ENCODE assay signal across 8 cellular contexts in the genomic region with DNA sequence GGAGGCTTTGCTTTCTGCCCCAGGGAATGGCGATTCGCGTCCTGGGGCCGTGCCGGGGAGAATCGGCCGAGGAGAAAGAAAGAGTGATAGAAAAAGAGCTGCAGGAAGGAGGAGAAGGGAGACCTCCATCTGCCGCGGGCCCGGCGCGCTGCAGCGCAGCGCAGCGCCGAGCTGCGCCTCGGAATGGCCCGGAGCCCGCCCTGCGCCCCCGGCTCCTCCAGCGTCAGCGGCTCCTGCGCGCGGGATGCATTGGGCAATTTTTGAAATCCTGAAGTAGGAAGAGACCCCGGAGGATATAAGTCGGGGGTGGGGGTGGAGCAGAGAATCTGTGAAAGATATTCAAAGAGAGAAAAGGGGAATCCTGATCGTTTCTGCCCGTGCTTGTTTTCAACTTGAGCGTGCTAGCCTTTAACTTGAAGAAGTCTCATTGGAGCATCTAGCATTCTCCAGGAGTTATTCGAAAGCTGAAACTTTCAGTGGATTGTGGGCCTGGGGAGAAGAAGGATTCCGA. TPM values are rescaled to one million over a fixed set of nuclear protein-coding genes. Genes with fewer than 3 reads are reported as not detected.
A peak's percentile ranks its signal among the peaks of the same experiment; 100 is the strongest.
DNase-seq lines count a peak whose midpoint lies in the region; ATAC-seq, FAIRE-seq and TF ChIP-seq lines count a peak whose summit lies in the region.

No MANE protein-coding gene starts in this region.

- H3K4me3 Mint-ChIP-seq in GM23338 (peak overlapping the region; percentile 89), type B pancreatic cell (peak overlapping the region; percentile 95)

- H3K9me3 ChIP-seq in RWPE2 (ENCODE audit: severe bottlenecking) (no peaks in the 10 kb centered on the region), mononuclear cell (ENCODE audit: low read depth, low read length) (no peaks in the 10 kb centered on the region)

- H3F3A ChIP-seq in GM23338 (replicated peaks; ENCODE audit: low read depth): no peaks in the 10 kb centered on the region

- no peaks in the 10 kb centered on the region; the same call in 2 of the 3 replicates for H3K9me3 Mint-ChIP-seq in GM23338
- H3K9me3 Mint-ChIP-seq in type B pancreatic cell: no peaks in the 10 kb centered on the region

- no peak for FAIRE-seq in D721Med (lab: Jason Lieb, UNC)

- H3K27ac ChIP-seq in GM23338 (ENCODE audit: low read depth) (no peak overlapping the region), RWPE2 (ENCODE audit: poor library complexity, severe bottlenecking) (no peak overlapping the region)

- peak overlapping the region; percentile 54; the same call in 1 of the 2 replicates for H3K27ac Mint-ChIP-seq in GM23338
- peak overlapping the region; percentile 81 for H3K27ac Mint-ChIP-seq in type B pancreatic cell

- H3K36me3 ChIP-seq in GM23338 (ENCODE audit: insufficient read depth): no peaks in the 10 kb centered on the region
- no peaks in the 10 kb centered on the region for H3K36me3 ChIP-seq in RWPE2 (ENCODE audit: low read depth)

- ATAC-seq in GM23338 (peak; percentile 69), RWPE2 (ENCODE audit: low read depth) (peak; percentile 16; the same call in 1 of the 3 replicates), GM21717 (IDR thresholded peaks at IDR 0.05; ENCODE audit: unreplicated experiment) (no peak)

- H4K20me1 ChIP-seq in GM23338 (replicated peaks; ENCODE audit: insufficient read depth): no peaks in the 10 kb centered on the region

- peaks cover 40% of the 10 kb centered on the region for H3K27me3 ChIP-seq in GM23338 (ENCODE audit: insufficient read depth)
- H3K27me3 ChIP-seq in RWPE2 (ENCODE audit: insufficient read depth, poor library complexity, severe bottlenecking): peaks cover 42% of the 10 kb centered on the region
- peaks cover 65% of the 10 kb centered on the region for H3K27me3 ChIP-seq in mononuclear cell (ENCODE audit: insufficient read depth, low read length)

- H3K79me2 ChIP-seq in GM23338 (replicated peaks; ENCODE audit: insufficient read depth): peaks cover 19% of the 10 kb centered on the region; the same call in 1 of the 2 replicates

- no peak for TF ChIP-seq CTCF in GM23338 (conservative IDR thresholded peaks at IDR 0.05; ENCODE audit: low read depth in 2 of 2)
- TF ChIP-seq CTCF in RWPE2 (IDR thresholded peaks at IDR 0.05; ENCODE audit: poor library complexity, severe bottlenecking): no peak
- no peak for TF ChIP-seq CTCF in epithelial cell of proximal tubule (conservative IDR thresholded peaks at IDR 0.05; ENCODE audit: low read depth, low read length)
- TF ChIP-seq CTCF in type B pancreatic cell (conservative IDR thresholded peaks at IDR 0.05): no peak
- no peak for TF ChIP-seq CTCF in D721Med (IDR thresholded peaks at IDR 0.05; ENCODE audit: insufficient read depth, missing control alignments)

- peaks cover 25% of the 10 kb centered on the region for H3K4me1 ChIP-seq in GM23338 (ENCODE audit: insufficient read depth)
- H3K4me1 ChIP-seq in RWPE2 (ENCODE audit: insufficient read depth, poor library complexity, severe bottlenecking): no peaks in the 10 kb centered on the region
- H3K4me1 ChIP-seq in mononuclear cell (ENCODE audit: insufficient read depth, low read length): peaks cover 25% of the 10 kb centered on the region

- no peaks in the 10 kb centered on the region; the same call in 2 of the 3 replicates for H3K36me3 Mint-ChIP-seq in GM23338 (ENCODE audit: low read depth)
- H3K36me3 Mint-ChIP-seq in type B pancreatic cell: no peaks in the 10 kb centered on the region

- H3K27me3 Mint-ChIP-seq in GM23338 (ENCODE audit: insufficient read depth, low read depth, poor library complexity) (peaks cover 12% of the 10 kb centered on the region), type B pancreatic cell (peaks cover 67% of the 10 kb centered on the region)

- H3K4me2 ChIP-seq in GM23338: peak overlapping the region; percentile 85

- H3K9me2 ChIP-seq in GM23338 (ENCODE audit: insufficient read depth): no peaks in the 10 kb centered on the region

- peak overlapping the region; percentile 98 for H2AFZ ChIP-seq in GM23338

- H3K4me3 ChIP-seq in GM23338 (peak overlapping the region; percentile 82), RWPE2 (ENCODE audit: severe bottlenecking) (peak overlapping the region; percentile 15), epithelial cell of proximal tubule (ENCODE audit: low read depth, low read length) (peak overlapping the region; percentile 58), mononuclear cell (ENCODE audit: low read length) (peak overlapping the region; percentile 11)

- peaks cover 25% of the 10 kb centered on the region for H3K4me1 Mint-ChIP-seq in GM23338
- peaks cover 15% of the 10 kb centered on the region for H3K4me1 Mint-ChIP-seq in type B pancreatic cell (ENCODE audit: unreplicated experiment)

- DNase-seq in GM23338 (ENCODE audit: low spot score) (peak; percentile 69), RWPE2 (ENCODE audit: low spot score) (no peak), epithelial cell of proximal tubule (ENCODE audit: low read depth) (no peak), type B pancreatic cell (ENCODE audit: extremely low spot score, unreplicated experiment) (peak; percentile 70), D721Med (ENCODE audit: insufficient read length, low spot score) (no peak)
- no peak for DNase-seq in activated CD4-positive, CD25-positive, alpha-beta regulatory T cell treated with anti-CD3 and anti-CD28 coated beads, Interleukin-2, amount 50 U/mL, for 72 hours

TF ChIP-seq in GM23338, 12 proteins besides CTCF, POLR2A, EP300 and RAD21:
- TF ChIP-seq POLR2AphosphoS5 (IDR thresholded peaks at IDR 0.05; ENCODE audit: low read depth): no peak; the same call in 1 of the 2 replicates
- TF ChIP-seq ZNF114 (CRISPR knock-in tag; IDR thresholded peaks at IDR 0.05): no peak
- TF ChIP-seq EZH2phosphoT487 (IDR thresholded peaks at IDR 0.05; ENCODE audit: unreplicated experiment): no peak
- TF ChIP-seq, protein P1, sequence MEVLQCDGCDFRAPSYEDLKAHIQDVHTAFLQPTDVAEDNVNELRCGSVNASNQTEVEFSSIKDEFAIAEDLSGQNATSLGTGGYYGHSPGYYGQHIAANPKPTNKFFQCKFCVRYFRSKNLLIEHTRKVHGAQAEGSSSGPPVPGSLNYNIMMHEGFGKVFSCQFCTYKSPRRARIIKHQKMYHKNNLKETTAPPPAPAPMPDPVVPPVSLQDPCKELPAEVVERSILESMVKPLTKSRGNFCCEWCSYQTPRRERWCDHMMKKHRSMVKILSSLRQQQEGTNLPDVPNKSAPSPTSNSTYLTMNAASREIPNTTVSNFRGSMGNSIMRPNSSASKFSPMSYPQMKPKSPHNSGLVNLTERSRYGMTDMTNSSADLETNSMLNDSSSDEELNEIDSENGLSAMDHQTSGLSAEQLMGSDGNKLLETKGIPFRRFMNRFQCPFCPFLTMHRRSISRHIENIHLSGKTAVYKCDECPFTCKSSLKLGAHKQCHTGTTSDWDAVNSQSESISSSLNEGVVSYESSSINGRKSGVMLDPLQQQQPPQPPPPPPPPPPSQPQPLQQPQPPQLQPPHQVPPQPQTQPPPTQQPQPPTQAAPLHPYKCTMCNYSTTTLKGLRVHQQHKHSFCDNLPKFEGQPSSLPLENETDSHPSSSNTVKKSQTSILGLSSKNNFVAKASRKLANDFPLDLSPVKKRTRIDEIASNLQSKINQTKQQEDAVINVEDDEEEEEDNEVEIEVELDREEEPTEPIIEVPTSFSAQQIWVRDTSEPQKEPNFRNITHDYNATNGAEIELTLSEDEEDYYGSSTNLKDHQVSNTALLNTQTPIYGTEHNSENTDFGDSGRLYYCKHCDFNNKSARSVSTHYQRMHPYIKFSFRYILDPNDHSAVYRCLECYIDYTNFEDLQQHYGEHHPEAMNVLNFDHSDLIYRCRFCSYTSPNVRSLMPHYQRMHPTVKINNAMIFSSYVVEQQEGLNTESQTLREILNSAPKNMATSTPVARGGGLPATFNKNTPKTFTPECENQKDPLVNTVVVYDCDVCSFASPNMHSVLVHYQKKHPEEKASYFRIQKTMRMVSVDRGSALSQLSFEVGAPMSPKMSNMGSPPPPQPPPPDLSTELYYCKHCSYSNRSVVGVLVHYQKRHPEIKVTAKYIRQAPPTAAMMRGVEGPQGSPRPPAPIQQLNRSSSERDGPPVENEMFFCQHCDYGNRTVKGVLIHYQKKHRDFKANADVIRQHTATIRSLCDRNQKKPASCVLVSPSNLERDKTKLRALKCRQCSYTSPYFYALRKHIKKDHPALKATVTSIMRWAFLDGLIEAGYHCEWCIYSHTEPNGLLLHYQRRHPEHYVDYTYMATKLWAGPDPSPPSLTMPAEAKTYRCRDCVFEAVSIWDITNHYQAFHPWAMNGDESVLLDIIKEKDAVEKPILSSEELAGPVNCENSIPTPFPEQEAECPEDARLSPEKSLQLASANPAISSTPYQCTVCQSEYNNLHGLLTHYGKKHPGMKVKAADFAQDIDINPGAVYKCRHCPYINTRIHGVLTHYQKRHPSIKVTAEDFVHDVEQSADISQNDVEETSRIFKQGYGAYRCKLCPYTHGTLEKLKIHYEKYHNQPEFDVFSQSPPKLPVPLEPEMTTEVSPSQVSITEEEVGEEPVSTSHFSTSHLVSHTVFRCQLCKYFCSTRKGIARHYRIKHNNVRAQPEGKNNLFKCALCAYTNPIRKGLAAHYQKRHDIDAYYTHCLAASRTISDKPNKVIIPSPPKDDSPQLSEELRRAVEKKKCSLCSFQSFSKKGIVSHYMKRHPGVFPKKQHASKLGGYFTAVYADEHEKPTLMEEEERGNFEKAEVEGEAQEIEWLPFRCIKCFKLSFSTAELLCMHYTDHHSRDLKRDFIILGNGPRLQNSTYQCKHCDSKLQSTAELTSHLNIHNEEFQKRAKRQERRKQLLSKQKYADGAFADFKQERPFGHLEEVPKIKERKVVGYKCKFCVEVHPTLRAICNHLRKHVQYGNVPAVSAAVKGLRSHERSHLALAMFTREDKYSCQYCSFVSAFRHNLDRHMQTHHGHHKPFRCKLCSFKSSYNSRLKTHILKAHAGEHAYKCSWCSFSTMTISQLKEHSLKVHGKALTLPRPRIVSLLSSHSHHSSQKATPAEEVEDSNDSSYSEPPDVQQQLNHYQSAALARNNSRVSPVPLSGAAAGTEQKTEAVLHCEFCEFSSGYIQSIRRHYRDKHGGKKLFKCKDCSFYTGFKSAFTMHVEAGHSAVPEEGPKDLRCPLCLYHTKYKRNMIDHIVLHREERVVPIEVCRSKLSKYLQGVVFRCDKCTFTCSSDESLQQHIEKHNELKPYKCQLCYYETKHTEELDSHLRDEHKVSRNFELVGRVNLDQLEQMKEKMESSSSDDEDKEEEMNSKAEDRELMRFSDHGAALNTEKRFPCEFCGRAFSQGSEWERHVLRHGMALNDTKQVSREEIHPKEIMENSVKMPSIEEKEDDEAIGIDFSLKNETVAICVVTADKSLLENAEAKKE (CRISPR knock-in tag; IDR thresholded peaks at IDR 0.05): no peak
- TF ChIP-seq EZH2 (IDR thresholded peaks at IDR 0.05; ENCODE audit: low read depth, unreplicated experiment): peak; percentile 34
TF ChIP-seq in GM23338: peak in this region for 1.

RNA-seq across cellular contexts. Expression of a gene that starts 0.4 kb away (rescaled TPM):
- 9.1 and 9.2 TPM in 2 replicates for total RNA-seq in GM23338 (2014; rRNA removed; shearing (Covaris generic))
- 2.1 and 2.7 TPM in 2 replicates for polyA plus RNA-seq in GM23338 (2016; fragmentation: Nextera tagmentation; extraction: Ambion mirVana)
- total RNA-seq in epithelial cell of proximal tubule (1.3 and 1.6 TPM in 2 replicates), mononuclear cell (1.3 TPM), type B pancreatic cell (ENCODE audit: low replicate concordance) (19.7 and 27.1 TPM in 2 replicates)

Comparison
In these comparisons a context has a peak if more than half of its experiments do, and no peak if none do; other contexts are left out.
1. DNase-seq: peak in GM23338 (single experiment) and type B pancreatic cell (single experiment); none in RWPE2 (single experiment), epithelial cell of proximal tubule (single experiment), D721Med (single experiment) and activated CD4-positive, CD25-positive, alpha-beta regulatory T cell treated with anti-CD3 and anti-CD28 coated beads, Interleukin-2, amount 50 U/mL, for 72 hours (single experiment).
2. H3K4me3 ChIP-seq: peak in every context shown above with its lines; median percentile 82 in GM23338; 58 in epithelial cell of proximal tubule; 15 in RWPE2; 11 in mononuclear cell.